Comparison of ENCODE assay signal across 8 cellular contexts in the genomic region with DNA sequence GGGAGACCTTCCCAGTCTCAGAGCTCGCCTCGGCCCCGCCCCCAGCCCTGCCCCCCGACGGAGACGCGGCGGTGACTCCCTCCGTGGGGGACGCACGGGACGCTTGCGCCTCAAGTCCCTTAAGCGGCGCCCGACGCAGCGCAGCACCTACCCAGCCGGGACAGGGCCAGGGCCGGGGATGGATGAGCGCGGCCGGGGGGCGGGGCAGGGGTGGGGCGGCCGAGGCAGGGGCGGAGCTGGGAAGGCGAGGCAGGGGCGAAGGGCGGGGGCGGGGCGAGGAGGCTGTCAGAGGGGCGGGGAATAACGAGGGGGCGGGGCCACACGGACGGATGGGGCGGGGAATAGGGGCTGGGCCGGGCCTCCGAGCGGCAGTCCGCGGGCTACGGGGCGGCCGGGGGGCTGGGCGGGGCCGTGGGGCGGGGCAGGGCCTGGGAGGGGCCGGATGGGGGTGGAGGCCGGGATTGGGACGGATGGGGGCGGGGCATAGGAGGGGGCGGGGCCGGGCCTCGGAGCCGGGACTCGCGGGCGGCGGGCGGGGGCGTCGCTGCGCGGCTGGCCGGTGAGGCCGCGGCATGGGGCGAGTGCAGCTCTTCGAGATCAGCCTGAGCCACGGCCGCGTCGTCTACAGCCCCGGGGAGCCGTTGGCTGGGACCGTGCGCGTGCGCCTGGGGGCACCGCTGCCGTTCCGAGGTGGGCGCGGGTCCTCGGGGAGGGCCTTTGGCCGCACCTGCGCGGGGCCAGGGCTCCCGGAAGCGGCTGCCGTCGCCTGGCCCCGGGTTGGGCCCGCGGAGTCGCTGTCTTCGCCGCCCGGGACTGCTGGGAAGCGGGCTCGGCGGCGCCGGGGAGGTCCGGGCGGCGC. TPM values are rescaled to one million over a fixed set of nuclear protein-coding genes. Genes with fewer than 3 reads are reported as not detected.
DNase-seq lines count a peak whose midpoint lies in the region; ATAC-seq, FAIRE-seq and TF ChIP-seq lines count a peak whose summit lies in the region.

ARRDC1 (plus strand) TSS at position 541 of the 859 bp plus-strand sequence; CDS start at position 573, 32 bp downstream.

- peak; percentile 78 to 88 for ATAC-seq in A549
- peak; percentile 77 for ATAC-seq in GM18861 (IDR thresholded peaks at IDR 0.05; ENCODE audit: unreplicated experiment)
- peak; percentile 66 for ATAC-seq in HG03095 (IDR thresholded peaks at IDR 0.05; ENCODE audit: unreplicated experiment)

- H3K4me3 ChIP-seq in A549: peak within 1 kb of the TSS; percentile 92
- peak within 1 kb of the TSS; percentile 68 to 91 (median 68) for H3K4me3 ChIP-seq in keratinocyte (ENCODE audit: control insufficient read depth in 2 of 3, extremely low read depth in 1 of 3, insufficient read depth in 2 of 3, low read depth in 1 of 3, low read length in 3 of 3)

- H3K9ac ChIP-seq in keratinocyte (ENCODE audit: control insufficient read depth, extremely low read depth, insufficient read depth, low read length): peak within 1 kb of the TSS; percentile 70

- H3K27me3 ChIP-seq in keratinocyte (ENCODE audit: control insufficient read depth, extremely low read depth, insufficient read depth, low read length): no peaks in the 10 kb centered on the region

- peaks cover 42% of the 10 kb centered on the region for H3K79me2 ChIP-seq in keratinocyte (ENCODE audit: control insufficient read depth, insufficient read depth, low read length)

- WGBS in A549 (ENCODE audit: missing lambda C conversion rate): 0% methylated on average over 18 of the region's 109 CpGs

- TF ChIP-seq EP300 in A549 (IDR thresholded peaks at IDR 0.05): no peak

- H4K20me1 ChIP-seq in keratinocyte (ENCODE audit: control insufficient read depth, extremely low read depth, insufficient read depth, low read length): no peaks in the 10 kb centered on the region

- POLR2A ChIA-PET in A549 (lab: Yijun Ruan, JAX): interaction anchor here (0.5 to 1.2 kb wide), 10 partner anchors 9 to 122 kb away, joined by 3 to 11 read pairs (median 3); partner anchors contain the start of genes EHMT1, MRPL41, PNPLA7 and ZMYND19

- peak; percentile 66 to 92 for DNase-seq in A549 (ENCODE audit: low read depth in 1 of 2, low spot score in 1 of 2)
- peak; percentile 88 for DNase-seq in NCI-H345 (lab: John Stamatoyannopoulos, UW)
- peak; percentile 79 for DNase-seq in activated CD4-positive, CD25-positive, alpha-beta regulatory T cell treated with anti-CD3 and anti-CD28 coated beads, Interleukin-2, amount 50 U/mL, for 16 hours (ENCODE audit: low read depth, low spot score)
- peak; percentile 87 for DNase-seq in central memory CD4-positive, alpha-beta T cell
- DNase-seq in keratinocyte (ENCODE audit: low read depth, low spot score): peak; percentile 80
- peak; percentile 86 to 87 (median 86) for DNase-seq in stimulated activated CD4-positive, alpha-beta T cell treated with anti-CD3 and anti-CD28 coated beads, Interleukin-12 subunit alpha, Interleukin-12 subunit beta, amount 100 ng/mL, for 48 hours (ENCODE audit: low read depth in 2 of 3, low spot score in 1 of 3)

- CTCF ChIA-PET in A549 (lab: Yijun Ruan, JAX): interaction anchor here (1.2 kb wide), 1 partner anchor 14 kb away, joined by 3 read pairs; no protein-coding TSS in a partner anchor

- H3K9me1 ChIP-seq in keratinocyte (ENCODE audit: control insufficient read depth, extremely low read depth, insufficient read depth, low read length): no peaks in the 10 kb centered on the region

- H3K36me3 ChIP-seq in keratinocyte (ENCODE audit: control insufficient read depth in 2 of 2, extremely low read depth in 1 of 2, insufficient read depth in 2 of 2, low read length in 2 of 2): peaks cover 0 to 5% of the 10 kb centered on the region in 2 experiments

- peak within 1 kb of the TSS; percentile 13 for H2AFZ ChIP-seq in keratinocyte (ENCODE audit: control insufficient read depth, low read length)

- H3K9me3 ChIP-seq in A549 (no peaks in the 10 kb centered on the region), keratinocyte (ENCODE audit: control insufficient read depth, low read depth, low read length) (no peaks in the 10 kb centered on the region)

- H3K4me2 ChIP-seq in A549: peak within 1 kb of the TSS; percentile 100
- peak within 1 kb of the TSS; percentile 83 for H3K4me2 ChIP-seq in keratinocyte (ENCODE audit: control insufficient read depth, extremely low read depth, insufficient read depth, low read depth, low read length)

- peak; percentile 78 for TF ChIP-seq POLR2A in A549 (IDR thresholded peaks at IDR 0.05; ENCODE audit: low read length)

- H3K4me1 ChIP-seq in A549 (peaks cover 17% of the 10 kb centered on the region), keratinocyte (ENCODE audit: control insufficient read depth, extremely low read depth, insufficient read depth, low read length) (peaks cover 9% of the 10 kb centered on the region)

- H3K27ac ChIP-seq in A549 (peak within 1 kb of the TSS; percentile 93 to 95), keratinocyte (ENCODE audit: control insufficient read depth, insufficient read depth, low read length) (peak within 1 kb of the TSS; percentile 47)

- dilution Hi-C loops in keratinocyte (cut with MboI; ENCODE audit: extremely low pct_ligation_motif_present, low sequenced_read_pairs): no loop called here

- TF ChIP-seq CTCF in A549 (IDR thresholded peaks at IDR 0.05): no peak
- TF ChIP-seq CTCF in keratinocyte (optimal IDR thresholded peaks at IDR 0.05 in 1 of 3, IDR thresholded peaks at IDR 0.05 in 1 of 3, conservative IDR thresholded peaks at IDR 0.05 in 1 of 3; ENCODE audit: extremely low read depth in 1 of 3, insufficient read depth in 2 of 3, low read length in 3 of 3): no peak

- no peak for TF ChIP-seq RAD21 in A549 (conservative IDR thresholded peaks at IDR 0.05 in 1 of 2, IDR thresholded peaks at IDR 0.05 in 1 of 2)

- FAIRE-seq in A549 (lab: Jason Lieb, UNC) (no peak), keratinocyte (lab: Jason Lieb, UNC) (no peak)

TF ChIP-seq in A549, 52 proteins besides CTCF, POLR2A, EP300 and RAD21 (continues in another document):
- TF ChIP-seq RFX5 (IDR thresholded peaks at IDR 0.05): no peak
- TF ChIP-seq RNF2 (IDR thresholded peaks at IDR 0.05; ENCODE audit: borderline replicate concordance, low read depth): no peak
- 0 out of 2 replicates have a peak, but pooled peaks have one; percentile 45 for TF ChIP-seq PHF8 (IDR thresholded peaks at IDR 0.05; ENCODE audit: borderline replicate concordance, low read depth)
- no peak for TF ChIP-seq ZNF302 (CRISPR knock-in tag; IDR thresholded peaks at IDR 0.05)
- TF ChIP-seq POLR2AphosphoS2 (conservative IDR thresholded peaks at IDR 0.05; ENCODE audit: low read length): no peak
- TF ChIP-seq KDM1A (IDR thresholded peaks at IDR 0.05; ENCODE audit: low read depth): no peak
- TF ChIP-seq TFCP2L1 (CRISPR knock-in tag; IDR thresholded peaks at IDR 0.05): no peak
- no peak for TF ChIP-seq RARB (CRISPR knock-in tag; IDR thresholded peaks at IDR 0.05)
- no peak for TF ChIP-seq EHF (CRISPR knock-in tag; IDR thresholded peaks at IDR 0.05)
- no peak for TF ChIP-seq ZFP36 (IDR thresholded peaks at IDR 0.05; ENCODE audit: borderline replicate concordance, partially characterized antibody)
- no peak for TF ChIP-seq REST (IDR thresholded peaks at IDR 0.05)
- TF ChIP-seq CHD4 (IDR thresholded peaks at IDR 0.05; ENCODE audit: borderline replicate concordance): no peak
- no peak for TF ChIP-seq NFE2L2 (conservative IDR thresholded peaks at IDR 0.05; ENCODE audit: low read length)
- no peak for TF ChIP-seq MAZ (IDR thresholded peaks at IDR 0.05; ENCODE audit: borderline replicate concordance, low read depth, low read length)
- TF ChIP-seq, protein P1, sequence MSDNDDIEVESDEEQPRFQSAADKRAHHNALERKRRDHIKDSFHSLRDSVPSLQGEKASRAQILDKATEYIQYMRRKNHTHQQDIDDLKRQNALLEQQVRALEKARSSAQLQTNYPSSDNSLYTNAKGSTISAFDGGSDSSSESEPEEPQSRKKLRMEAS (IDR thresholded peaks at IDR 0.05): no peak

RNA-seq across cellular contexts. Expression of gene ARRDC1, which starts in this region (rescaled TPM):
- polyA plus RNA-seq in A549 (2011; rRNA removed) (20.7 and 23.8 TPM in 2 replicates), A549 (2017; fragmentation: RNase III; extraction: RNeasy Plus Mini Kit Qiagen cat#74134 plus additional on column Dnase treatment) (20.6 to 22.5 TPM (median 22.0 TPM) in 3 replicates), keratinocyte (94.7 to 163 TPM (median 102 TPM) in 3 replicates)
- 39.7 and 49.8 TPM in 2 replicates for polyA plus RNA-seq in A549 (2012; cell fraction: cytosol; rRNA removed)
- 268 and 290 TPM in 2 replicates for polyA plus RNA-seq in A549 (2012; cell fraction: nucleus; rRNA removed)
- 25.8 and 32.7 TPM in 2 replicates for polyA minus RNA-seq in A549 (2011; rRNA and poly(A)+ RNA removed)
- 109 TPM for polyA plus RNA-seq in keratinocyte (2011; ENCODE audit: low read depth)
- polyA plus RNA-seq in keratinocyte (2011; cell fraction: cytosol; rRNA removed): 66.6 and 112 TPM in 2 replicates
- 352 and 475 TPM in 2 replicates for polyA plus RNA-seq in keratinocyte (2011; cell fraction: nucleus; rRNA removed)
- 76.1 and 101 TPM in 2 replicates for polyA plus RNA-seq in keratinocyte (2012; ENCODE audit: low replicate concordance)
- 102 to 286 TPM (median 125 TPM) in 3 replicates for polyA minus RNA-seq in keratinocyte
- 104 TPM for polyA minus RNA-seq in keratinocyte (2011; cell fraction: cytosol; rRNA and poly(A)+ RNA removed)
- 120 and 135 TPM in 2 replicates for polyA minus RNA-seq in keratinocyte (2011; cell fraction: nucleus; rRNA and poly(A)+ RNA removed)

Comparison
In these comparisons a context has a peak if more than half of its experiments do, and no peak if none do; other contexts are left out.
1. Peak in every context shown above with its lines: DNase-seq, ATAC-seq, H3K4me3 ChIP-seq and H3K27ac ChIP-seq.